11 cellular contexts compared by ENCODE assay signal in genomic region chr2:41930807-41931566, GRCh38.
DNase-seq lines count a peak whose midpoint lies in the region; ATAC-seq lines count a peak whose summit lies in the region.
"Had no signal": no experiment of that assay in that cellular context is flagged by ENCODE, and none has a peak within 500 bp of the region (broad histone marks: within the 10 kb centered on the region; RNA-seq: fewer than 3 reads in every experiment).

No MANE protein-coding gene starts in this region.

- peak; percentile 75 for ATAC-seq in GM18867 (IDR thresholded peaks at IDR 0.05; ENCODE audit: unreplicated experiment)
- peak; percentile 57 for ATAC-seq in HG03342 (IDR thresholded peaks at IDR 0.05; ENCODE audit: unreplicated experiment)
- no peak for ATAC-seq in HG03457 (IDR thresholded peaks at IDR 0.05; ENCODE audit: unreplicated experiment)
- ATAC-seq in GM19395 (IDR thresholded peaks at IDR 0.05; ENCODE audit: unreplicated experiment) = no peak
- ATAC-seq: activated T-helper 17 cell treated with anti-CD3 and anti-CD28 coated beads, Interleukin-2, amount 50 U/mL, for 72 hours; heart left ventricle had no signal

- H3K4me3 ChIP-seq in skeletal muscle cell (ENCODE audit: low read depth, low read length) = no peak overlapping the region

- DNase-seq in brain pericyte (ENCODE audit: low read depth, low spot score) (peak; percentile 64), skeletal muscle cell (ENCODE audit: low read depth) (peak; percentile 48), NCI-H524 (lab: John Stamatoyannopoulos, UW) (no peak)
- no peak for DNase-seq in stimulated activated CD4-positive, alpha-beta T cell treated with anti-CD3 and anti-CD28 coated beads, Interleukin-2, amount 100 ng/mL, for 24 hours
- DNase-seq: heart left ventricle, NCI-H1092 treated with DMSO at 0.1 percent for 48 hours had no signal

Comparison
In these comparisons a context has a peak if more than half of its experiments do, and no peak if none do; other contexts are left out.
1. ATAC-seq: peak in GM18867 (single experiment) and HG03342 (single experiment); none in HG03457 (single experiment) and GM19395 (single experiment).
2. DNase-seq: peak in brain pericyte (single experiment) and skeletal muscle cell (single experiment); none in NCI-H524 (0 of 2) and stimulated activated CD4-positive, alpha-beta T cell treated with anti-CD3 and anti-CD28 coated beads, Interleukin-2, amount 100 ng/mL, for 24 hours (0 of 2).